In genomic region chr6:131627724-131628682, GRCh38 we compare ENCODE assay signal across 8 cellular contexts.
DNase-seq lines count a peak whose midpoint lies in the region; ATAC-seq and FAIRE-seq lines count a peak whose summit lies in the region.

A gene with protein sequence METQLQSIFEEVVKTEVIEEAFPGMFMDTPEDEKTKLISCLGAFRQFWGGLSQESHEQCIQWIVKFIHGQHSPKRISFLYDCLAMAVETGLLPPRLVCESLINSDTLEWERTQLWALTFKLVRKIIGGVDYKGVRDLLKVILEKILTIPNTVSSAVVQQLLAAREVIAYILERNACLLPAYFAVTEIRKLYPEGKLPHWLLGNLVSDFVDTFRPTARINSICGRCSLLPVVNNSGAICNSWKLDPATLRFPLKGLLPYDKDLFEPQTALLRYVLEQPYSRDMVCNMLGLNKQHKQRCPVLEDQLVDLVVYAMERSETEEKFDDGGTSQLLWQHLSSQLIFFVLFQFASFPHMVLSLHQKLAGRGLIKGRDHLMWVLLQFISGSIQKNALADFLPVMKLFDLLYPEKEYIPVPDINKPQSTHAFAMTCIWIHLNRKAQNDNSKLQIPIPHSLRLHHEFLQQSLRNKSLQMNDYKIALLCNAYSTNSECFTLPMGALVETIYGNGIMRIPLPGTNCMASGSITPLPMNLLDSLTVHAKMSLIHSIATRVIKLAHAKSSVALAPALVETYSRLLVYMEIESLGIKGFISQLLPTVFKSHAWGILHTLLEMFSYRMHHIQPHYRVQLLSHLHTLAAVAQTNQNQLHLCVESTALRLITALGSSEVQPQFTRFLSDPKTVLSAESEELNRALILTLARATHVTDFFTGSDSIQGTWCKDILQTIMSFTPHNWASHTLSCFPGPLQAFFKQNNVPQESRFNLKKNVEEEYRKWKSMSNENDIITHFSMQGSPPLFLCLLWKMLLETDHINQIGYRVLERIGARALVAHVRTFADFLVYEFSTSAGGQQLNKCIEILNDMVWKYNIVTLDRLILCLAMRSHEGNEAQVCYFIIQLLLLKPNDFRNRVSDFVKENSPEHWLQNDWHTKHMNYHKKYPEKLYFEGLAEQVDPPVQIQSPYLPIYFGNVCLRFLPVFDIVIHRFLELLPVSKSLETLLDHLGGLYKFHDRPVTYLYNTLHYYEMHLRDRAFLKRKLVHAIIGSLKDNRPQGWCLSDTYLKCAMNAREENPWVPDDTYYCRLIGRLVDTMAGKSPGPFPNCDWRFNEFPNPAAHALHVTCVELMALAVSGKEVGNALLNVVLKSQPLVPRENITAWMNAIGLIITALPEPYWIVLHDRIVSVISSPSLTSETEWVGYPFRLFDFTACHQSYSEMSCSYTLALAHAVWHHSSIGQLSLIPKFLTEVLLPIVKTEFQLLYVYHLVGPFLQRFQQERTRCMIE (N-terminal part only) (minus strand): TSS chr6:131628242. CDS start chr6:131628049, 193 bp downstream.

- H3K4me1 ChIP-seq in BLaER1: peaks cover 18% of the 10 kb centered on the region

- no peaks in the 10 kb centered on the region for H4K20me1 ChIP-seq in BLaER1

- H3K9me3 ChIP-seq in BLaER1: no peaks in the 10 kb centered on the region

- H3K36me3 ChIP-seq in BLaER1: peaks cover 26% of the 10 kb centered on the region

- peak; percentile 60 for DNase-seq in GM19239 (ENCODE audit: insufficient read length, low spot score)
- DNase-seq in NCI-H524 (lab: John Stamatoyannopoulos, UW): peak; percentile 96 to 97
- DNase-seq in activated CD4-positive, alpha-beta T cell treated with anti-CD3 and anti-CD28 coated beads for 4 hours: peak; percentile 92 to 96
- DNase-seq in kidney tubule cell (ENCODE audit: low spot score): peak; percentile 96
- DNase-seq in stimulated activated CD4-positive, alpha-beta T cell treated with anti-CD3 and anti-CD28 coated beads, Interleukin-1b, Interleukin-23, amount 100 ng/mL, for 24 hours (ENCODE audit: low read depth in 4 of 4, low spot score in 1 of 4): peak; percentile 91 to 98 (median 93)

- H3K4me2 ChIP-seq in BLaER1: peak within 1 kb of the TSS; percentile 80

- peak within 1 kb of the TSS; percentile 81 for H3K27ac ChIP-seq in BLaER1
- peak within 1 kb of the TSS; percentile 0 for H3K27ac ChIP-seq in cingulate gyrus (ENCODE audit: low read depth, low read length)

- peak within 1 kb of the TSS; percentile 91 for H3K4me3 ChIP-seq in BLaER1

- peak; percentile 95 for FAIRE-seq in GM19239 (lab: Jason Lieb, UNC)

- H3K9ac ChIP-seq in BLaER1: peak within 1 kb of the TSS; percentile 87

- peak; percentile 96 for ATAC-seq in HG03457 (IDR thresholded peaks at IDR 0.05; ENCODE audit: unreplicated experiment)

- no peaks in the 10 kb centered on the region for H3K27me3 ChIP-seq in BLaER1

Comparison
In these comparisons a context has a peak if more than half of its experiments do, and no peak if none do; other contexts are left out.
1. Peak in every context shown above with its lines: DNase-seq, ATAC-seq, H3K4me3 ChIP-seq and H3K27ac ChIP-seq.